Comparison of ENCODE assay signal across 8 cellular contexts in genomic region chr2:219543596-219544358, GRCh38. TPM values are rescaled to one million over a fixed set of nuclear protein-coding genes. Genes with fewer than 3 reads are reported as not detected.
DNase-seq lines count a peak whose midpoint lies in the region; ATAC-seq and TF ChIP-seq lines count a peak whose summit lies in the region.

CHPF (minus strand) TSS chr2:219543809; CDS start chr2:219543538, 271 bp downstream.
TMEM198 (plus strand) TSS chr2:219544028; CDS start chr2:219544728, 700 bp downstream.

- H3K9me3 ChIP-seq in hepatocyte (ENCODE audit: low read depth), result no peaks in the 10 kb centered on the region
- H3K9me3 ChIP-seq in aorta (ENCODE audit: control insufficient read depth, low read length), result no peaks in the 10 kb centered on the region

- no peak within 1 kb of the TSS for H3K9ac ChIP-seq in rectal smooth muscle tissue (ENCODE audit: low read length)

- WGBS in hepatocyte (ENCODE audit: low lambda C conversion rate, missing lambda C conversion rate), result 2% methylated on average over 41 of the region's 75 CpGs
- WGBS in aorta, 2 donors, result 1% methylated on average over 33 to 75 of the region's 75 CpGs

- H3K79me2 ChIP-seq in hepatocyte, result peaks cover 16% of the 10 kb centered on the region

- intact Hi-C loops in aorta (cut with DNase I), result loop anchor here (1.0 to 5.0 kb wide), 6 partner anchors 45 to 147 kb away; partner anchors contain the start of genes GMPPA (in 1 of the 2) and STK11IP (in 1 of the 2)

- H3K27ac ChIP-seq in hepatocyte (peak within 1 kb of the TSS; percentile 93), rectal smooth muscle tissue (ENCODE audit: low read depth, low read length) (peak within 1 kb of the TSS; percentile 79), aorta (ENCODE audit: low read depth in 1 of 2, low read length in 2 of 2) (peak within 1 kb of the TSS; percentile 8 to 82)

- peak; percentile 59 for ATAC-seq in GM18508 (IDR thresholded peaks at IDR 0.05; ENCODE audit: insufficient read depth, unreplicated experiment)
- peak; percentile 73 for ATAC-seq in HG02981 (IDR thresholded peaks at IDR 0.05; ENCODE audit: unreplicated experiment)
- peak; percentile 95 for ATAC-seq in aorta (ENCODE audit: low FRiP score)

- H3K4me3 ChIP-seq in hepatocyte, result peak within 1 kb of the TSS; percentile 84
- peak within 1 kb of the TSS; percentile 66 for H3K4me3 ChIP-seq in rectal smooth muscle tissue (ENCODE audit: low read length)
- peak within 1 kb of the TSS; percentile 41 to 68 for H3K4me3 ChIP-seq in aorta (ENCODE audit: low read length in 2 of 2)

- H3K27me3 ChIP-seq in hepatocyte (no peaks in the 10 kb centered on the region), rectal smooth muscle tissue (ENCODE audit: control insufficient read depth, insufficient read depth, low read length) (no peaks in the 10 kb centered on the region), aorta (ENCODE audit: control insufficient read depth in 1 of 2, insufficient read depth in 2 of 2, low read length in 1 of 2) (no peaks in the 10 kb centered on the region)

- H3K36me3 ChIP-seq in hepatocyte (replicated peaks; ENCODE audit: insufficient read depth, low read depth) (no peaks in the 10 kb centered on the region), rectal smooth muscle tissue (ENCODE audit: control insufficient read depth, insufficient read depth, low read length) (peaks cover 3% of the 10 kb centered on the region), aorta (ENCODE audit: control insufficient read depth in 1 of 2, insufficient read depth in 2 of 2, low read length in 1 of 2) (peaks cover 0 to 2% of the 10 kb centered on the region in 2 donors)

- peak; percentile 76 for DNase-seq in NCI-H2029 treated with DMSO at 0.1 percent for 48 hours (lab: John Stamatoyannopoulos, UW)
- peak; percentile 96 for DNase-seq in T1000 (lab: John Stamatoyannopoulos, UW)
- peak; percentile 100 for DNase-seq in astrocyte of the hippocampus (ENCODE audit: low read depth, low spot score)
- DNase-seq in hepatocyte (ENCODE audit: low spot score), result peak; percentile 100
- peak; percentile 99 for DNase-seq in aorta

- H4K20me1 ChIP-seq in hepatocyte (ENCODE audit: insufficient read depth, poor library complexity, severe bottlenecking), result peaks cover 17% of the 10 kb centered on the region

- TF ChIP-seq CTCF in hepatocyte (IDR thresholded peaks at IDR 0.05; ENCODE audit: poor library complexity), result no peak

- H2AFZ ChIP-seq in hepatocyte, result peak within 1 kb of the TSS; percentile 51

- H3K4me2 ChIP-seq in hepatocyte, result peak within 1 kb of the TSS; percentile 89

- H3K4me1 ChIP-seq in hepatocyte (ENCODE audit: insufficient read depth), result peaks cover 13% of the 10 kb centered on the region
- H3K4me1 ChIP-seq in rectal smooth muscle tissue (ENCODE audit: control insufficient read depth, insufficient read depth, low read length), result peaks cover 4% of the 10 kb centered on the region
- no peaks in the 10 kb centered on the region for H3K4me1 ChIP-seq in aorta (ENCODE audit: control insufficient read depth in 1 of 2, insufficient read depth in 2 of 2, low read length in 2 of 2)

- H3K9me2 ChIP-seq in hepatocyte (replicated peaks; ENCODE audit: insufficient read depth), result no peaks in the 10 kb centered on the region

RNA-seq across cellular contexts. Expression of gene CHPF, which starts in this region (rescaled TPM):
- total RNA-seq in hepatocyte (180 and 193 TPM in 2 replicates), aorta (10 to 100 TPM; 75.7 to 81.2 TPM)
- polyA plus RNA-seq in hepatocyte (315 and 361 TPM in 2 replicates), aorta (10 to 100 TPM; 20.0 to 70.6 TPM)

RNA-seq across cellular contexts. Expression of gene TMEM198, which starts in this region (rescaled TPM):
- total RNA-seq in hepatocyte (7.3 and 8.0 TPM in 2 replicates), aorta (1 to 10 TPM; 1.7 to 2.3 TPM)
- polyA plus RNA-seq in hepatocyte (10.4 and 12.2 TPM in 2 replicates), aorta (1 to 10 TPM in 1 of 2 donors, not detected in 1; 7.4 TPM)

Comparison
In these comparisons a context has a peak if more than half of its experiments do, and no peak if none do; other contexts are left out.
1. Peak in every context shown above with its lines: DNase-seq, ATAC-seq, H3K4me3 ChIP-seq and H3K27ac ChIP-seq.